In the genomic region with DNA sequence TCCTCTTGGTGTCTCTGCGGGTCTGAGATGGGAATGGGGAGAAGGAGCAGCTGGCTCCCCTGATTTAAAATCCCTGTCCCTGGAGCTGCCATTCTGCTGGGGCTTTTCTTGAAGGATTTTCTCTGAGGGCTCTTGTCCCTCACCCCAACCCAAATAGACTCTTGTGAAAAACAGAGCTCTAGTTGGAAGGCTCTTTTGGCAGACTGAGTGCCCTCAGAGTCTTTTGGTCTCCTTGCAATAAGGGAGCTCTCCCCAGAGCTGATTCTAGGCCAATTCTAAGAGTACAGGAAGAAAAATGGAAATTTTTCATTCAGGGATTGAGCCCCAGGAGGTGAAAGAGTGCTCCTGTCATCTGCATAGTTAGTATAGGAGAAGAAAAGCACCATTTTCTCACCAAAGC, we compare ENCODE assay signal across 15 cellular contexts.
DNase-seq lines count a peak whose midpoint lies in the region; ATAC-seq and TF ChIP-seq lines count a peak whose summit lies in the region.
"Had no signal": no experiment of that assay in that cellular context is flagged by ENCODE, and none has a peak within 500 bp of the region (broad histone marks: within the 10 kb centered on the region; RNA-seq: fewer than 3 reads in every experiment).

No MANE protein-coding gene starts in this region.

- intact Hi-C loops in left ventricle myocardium inferior (cut with micrococcal nuclease) = no loop called here
- intact Hi-C loops in testis (cut with DNase I; ENCODE audit: low total_unique reads) = no loop called here
- intact Hi-C loops in esophagus muscularis mucosa (cut with DNase I) = no loop called here

- no peak for ATAC-seq in activated naive CD4-positive, alpha-beta T cell treated with anti-CD3 and anti-CD28 coated beads, Interleukin-2, amount 50 U/mL, for 72 hours
- ATAC-seq in T-helper 17 cell = no peak
- no peak for ATAC-seq in HG03135 (IDR thresholded peaks at IDR 0.05; ENCODE audit: unreplicated experiment)
- ATAC-seq: GM23338 had no signal

- TF ChIP-seq CTCF in left ventricle myocardium inferior (IDR thresholded peaks at IDR 0.05; ENCODE audit: borderline replicate concordance) = no peak
- TF ChIP-seq CTCF in testis (IDR thresholded peaks at IDR 0.05) = no peak
- TF ChIP-seq CTCF in esophagus muscularis mucosa (IDR thresholded peaks at IDR 0.05) = no peak

- H3K4me1 Mint-ChIP-seq in T-helper 17 cell = peaks cover 23% of the 10 kb centered on the region
- H3K4me1 Mint-ChIP-seq: GM23338 had no signal

- H3K9me3 ChIP-seq in T-helper 17 cell (ENCODE audit: control insufficient read depth, low read length, poor library complexity, severe bottlenecking) = no peaks in the 10 kb centered on the region
- H3K9me3 ChIP-seq in left ventricle myocardium inferior (replicated peaks) = no peaks in the 10 kb centered on the region
- H3K9me3 ChIP-seq in testis = no peaks in the 10 kb centered on the region
- no peaks in the 10 kb centered on the region for H3K9me3 ChIP-seq in esophagus muscularis mucosa

- H3K36me3 ChIP-seq in left ventricle myocardium inferior (no peaks in the 10 kb centered on the region), testis (ENCODE audit: low read depth, missing control alignments) (no peaks in the 10 kb centered on the region), esophagus muscularis mucosa (no peaks in the 10 kb centered on the region)

- H3K27me3 Mint-ChIP-seq in T-helper 17 cell = peaks cover 7% of the 10 kb centered on the region

- WGBS in testis, 2 donors = 88 to 96% methylated on average over 1 of the region's 1 CpG
- 82% methylated on average over 1 of the region's 1 CpG for WGBS in esophagus muscularis mucosa

- peak overlapping the region; percentile 58 for H3K4me3 Mint-ChIP-seq in T-helper 17 cell
- H3K4me3 Mint-ChIP-seq: GM23338 had no signal

- TF ChIP-seq EP300 in esophagus muscularis mucosa (IDR thresholded peaks at IDR 0.05) = no peak

- H3K4me3 ChIP-seq in left ventricle myocardium inferior = no peak overlapping the region
- no peak overlapping the region for H3K4me3 ChIP-seq in testis
- H3K4me3 ChIP-seq in esophagus muscularis mucosa = no peak overlapping the region
- H3K4me3 ChIP-seq: GM23338 had no signal

- no peaks in the 10 kb centered on the region for H3K27me3 ChIP-seq in left ventricle myocardium inferior (ENCODE audit: low read depth)
- H3K27me3 ChIP-seq in testis = no peaks in the 10 kb centered on the region
- H3K27me3 ChIP-seq in esophagus muscularis mucosa = no peaks in the 10 kb centered on the region

- peak overlapping the region; percentile 7 to 59 for H3K27ac Mint-ChIP-seq in activated naive CD4-positive, alpha-beta T cell treated with anti-CD3 and anti-CD28 coated beads, Interleukin-2, amount 50 U/mL, for 72 hours
- peak overlapping the region; percentile 68 for H3K27ac Mint-ChIP-seq in T-helper 17 cell
- H3K27ac Mint-ChIP-seq: GM23338 had no signal

- H3K4me1 ChIP-seq in left ventricle myocardium inferior = peaks cover 23% of the 10 kb centered on the region
- H3K4me1 ChIP-seq in testis = no peaks in the 10 kb centered on the region
- peaks cover 14 to 69% (median 57%) of the 10 kb centered on the region in 4 donors for H3K4me1 ChIP-seq in esophagus muscularis mucosa

- no peak for DNase-seq in activated naive CD4-positive, alpha-beta T cell treated with anti-CD3 and anti-CD28 coated beads, Interleukin-2, amount 50 U/mL, for 72 hours (ENCODE audit: low spot score in 2 of 2)
- DNase-seq in activated naive CD4-positive, alpha-beta T cell (lab: John Stamatoyannopoulos, UW) = no peak
- DNase-seq in T-helper 17 cell (no peak), left ventricle myocardium inferior (no peak), testis (peak; percentile 25), esophagus muscularis mucosa (ENCODE audit: extremely low spot score) (no peak)
- DNase-seq: AML-193, DMS79 treated with DMSO at 0.1 percent for 48 hours, GDM1, NCI-H1048, NCI-H146, NCI-H2081 treated with DMSO at 0.1 percent for 48 hours, NCI-H524 had no signal

- H3K36me3 Mint-ChIP-seq in activated naive CD4-positive, alpha-beta T cell treated with anti-CD3 and anti-CD28 coated beads, Interleukin-2, amount 50 U/mL, for 72 hours = peaks cover 0 to 10% of the 10 kb centered on the region in 2 donors
- H3K36me3 Mint-ChIP-seq in T-helper 17 cell (ENCODE audit: low read depth) = peaks cover 4% of the 10 kb centered on the region

- no peaks in the 10 kb centered on the region for H3K9me3 Mint-ChIP-seq in activated naive CD4-positive, alpha-beta T cell treated with anti-CD3 and anti-CD28 coated beads, Interleukin-2, amount 50 U/mL, for 72 hours
- H3K9me3 Mint-ChIP-seq: GM23338 had no signal

- peak overlapping the region; percentile 66 for H3K27ac ChIP-seq in left ventricle myocardium inferior (replicated peaks)
- H3K27ac ChIP-seq in testis = peak overlapping the region in 1 of 2 donors; percentile 22
- H3K27ac ChIP-seq in esophagus muscularis mucosa (replicated peaks in 1 of 4) = peak overlapping the region in 1 of 4 donors; percentile 7

- TF ChIP-seq POLR2A in testis (IDR thresholded peaks at IDR 0.05) (no peak), esophagus muscularis mucosa (IDR thresholded peaks at IDR 0.05; ENCODE audit: low read depth) (no peak)
